23 cellular contexts compared by ENCODE assay signal in the genomic region with DNA sequence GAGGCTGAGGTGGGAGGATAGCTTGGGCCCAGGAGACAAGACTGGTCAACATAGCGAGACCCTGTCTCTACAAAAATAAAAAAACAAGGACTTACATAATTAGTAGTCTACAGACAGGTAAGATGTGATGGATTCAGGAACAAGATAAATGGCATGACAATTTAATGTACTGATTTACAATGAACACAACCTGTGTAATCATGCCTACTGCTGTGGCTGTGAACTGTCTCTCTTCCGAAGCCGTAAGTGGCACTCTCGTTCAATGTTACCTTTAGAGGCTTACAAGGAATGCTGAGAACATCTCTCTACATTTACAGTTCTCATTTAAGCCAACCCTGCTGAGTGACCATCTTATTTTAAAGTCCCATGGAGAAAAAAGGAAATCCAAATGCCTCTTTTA.
"Had no signal": no experiment of that assay in that cellular context is flagged by ENCODE, and none has a peak within 500 bp of the region (broad histone marks: within the 10 kb centered on the region; RNA-seq: fewer than 3 reads in every experiment).

No MANE protein-coding gene starts in this region.

- H3K27me3 Mint-ChIP-seq: progenitor cell of endocrine pancreas; stimulated activated naive CD8-positive, alpha-beta T cell treated with anti-CD3 and anti-CD28 coated beads, Interleukin-15, Interleukin-2, amounts not matched to agents 100 ng/mL and 50 ng/mL, for 24 hours had no signal

- H2AFZ ChIP-seq: parathyroid adenoma had no signal

- H3K4me1 ChIP-seq: esophagus squamous epithelium, lower lobe of right lung, parathyroid adenoma, right lobe of liver, tibial nerve had no signal

- H3K36me3 ChIP-seq: esophagus squamous epithelium, lower lobe of right lung, neutrophil, right lobe of liver, thoracic aorta, tibial nerve, upper lobe of left lung had no signal

- H3K4me3 Mint-ChIP-seq: immature natural killer cell; natural killer cell; neural crest cell; stimulated activated naive B cell treated with anti-CD40 and anti-IgM and Interleukin-4, amounts not matched to agents 10 μg/mL and 1 μg/mL and 100 μg/mL, for 72 hours; stimulated activated naive CD8-positive, alpha-beta T cell treated with anti-CD3 and anti-CD28 coated beads, Interleukin-15, Interleukin-2, amounts not matched to agents 100 ng/mL and 50 ng/mL, for 24 hours had no signal

- H3K27ac Mint-ChIP-seq: immature natural killer cell; natural killer cell; progenitor cell of endocrine pancreas; stimulated activated naive B cell treated with anti-CD40 and anti-IgM and Interleukin-4, amounts not matched to agents 10 μg/mL and 1 μg/mL and 100 μg/mL, for 72 hours; stimulated activated naive CD8-positive, alpha-beta T cell treated with anti-CD3 and anti-CD28 coated beads, Interleukin-15, Interleukin-2, amounts not matched to agents 100 ng/mL and 50 ng/mL, for 24 hours had no signal

- H3K4me1 Mint-ChIP-seq: immature natural killer cell; natural killer cell; neural crest cell; stimulated activated naive B cell treated with anti-CD40 and anti-IgM and Interleukin-4, amounts not matched to agents 10 μg/mL and 1 μg/mL and 100 μg/mL, for 72 hours had no signal

- H3K9me3 ChIP-seq: esophagus squamous epithelium, lower lobe of right lung, neutrophil, right lobe of liver, thoracic aorta, tibial nerve, upper lobe of left lung had no signal

- H3K27ac ChIP-seq: esophagus squamous epithelium, lower lobe of right lung, neutrophil, parathyroid adenoma, right lobe of liver, thoracic aorta, tibial nerve, upper lobe of left lung had no signal

- H3K79me2 ChIP-seq: parathyroid adenoma had no signal

- H3K36me3 Mint-ChIP-seq: natural killer cell; stimulated activated naive B cell treated with anti-CD40 and anti-IgM and Interleukin-4, amounts not matched to agents 10 μg/mL and 1 μg/mL and 100 μg/mL, for 72 hours had no signal

- DNase-seq: effector CD8-positive, alpha-beta T cell; erythroblast; esophagus squamous epithelium; foreskin melanocyte; hypothalamus; immature natural killer cell; islet precursor cell; left ventricle myocardium superior; lower lobe of right lung; natural killer cell; right lobe of liver; small intestine; stimulated activated CD4-positive, alpha-beta T cell treated with anti-CD3 and anti-CD28 coated beads, Interleukin-15, amount 100 ng/mL, for 24 hours; stimulated activated CD4-positive, alpha-beta T cell treated with anti-CD3 and anti-CD28 coated beads, Interleukin-2, amount 100 ng/mL, for 48 hours; stimulated activated naive B cell treated with anti-CD40 and anti-IgM and Interleukin-4, amounts not matched to agents 10 μg/mL and 1 μg/mL and 100 μg/mL, for 72 hours; upper lobe of left lung had no signal

- H3K27me3 ChIP-seq: esophagus squamous epithelium, neutrophil, tibial nerve, upper lobe of left lung had no signal

- H3K9me3 Mint-ChIP-seq: immature natural killer cell; natural killer cell; neural crest cell; stimulated activated naive B cell treated with anti-CD40 and anti-IgM and Interleukin-4, amounts not matched to agents 10 μg/mL and 1 μg/mL and 100 μg/mL, for 72 hours; stimulated activated naive CD8-positive, alpha-beta T cell treated with anti-CD3 and anti-CD28 coated beads, Interleukin-15, Interleukin-2, amounts not matched to agents 100 ng/mL and 50 ng/mL, for 24 hours had no signal

- H3K9ac ChIP-seq: parathyroid adenoma had no signal

- H3K4me3 ChIP-seq: esophagus squamous epithelium, lower lobe of right lung, right lobe of liver, thoracic aorta, tibial nerve, upper lobe of left lung had no signal
